ENCODE assay signal across 22 cellular contexts in the genomic region with DNA sequence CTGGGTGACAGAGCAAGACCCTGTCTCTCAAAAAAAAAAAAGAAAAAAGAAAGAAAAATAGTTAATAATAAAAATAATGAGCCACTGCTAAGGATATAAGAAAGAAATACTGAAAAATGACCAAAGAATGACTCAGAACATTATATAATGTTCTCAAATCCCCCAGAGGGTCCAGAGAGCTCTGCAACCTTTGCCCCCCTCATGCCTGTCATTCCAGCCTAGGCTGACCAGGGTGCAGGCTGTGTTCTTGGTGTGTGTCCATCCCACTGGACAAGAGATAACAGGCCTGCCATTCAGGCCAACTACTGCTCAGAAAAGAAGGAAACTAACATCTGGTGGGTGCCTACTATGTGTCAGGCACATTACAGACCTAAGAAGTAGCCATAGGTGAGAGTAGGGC.
DNase-seq lines count a peak whose midpoint lies in the region; ATAC-seq and TF ChIP-seq lines count a peak whose summit lies in the region.
"Had no signal": no experiment of that assay in that cellular context is flagged by ENCODE, and none has a peak within 500 bp of the region (broad histone marks: within the 10 kb centered on the region; RNA-seq: fewer than 3 reads in every experiment).

No MANE protein-coding gene starts in this region.

- ATAC-seq in heart right ventricle, result peak in 6 of 8 donors; percentile 46 to 86 (median 59)
- ATAC-seq in psoas muscle, result no peak
- ATAC-seq: HCT116, K562 had no signal

- peak overlapping the region; percentile 74 for H3K27ac Mint-ChIP-seq in osteocyte (ENCODE audit: unreplicated experiment)
- H3K27ac Mint-ChIP-seq: CD4-positive, alpha-beta T cell; GM23338 had no signal

- H3K4me1 ChIP-seq in heart right ventricle (peaks cover 0 to 12% (median 0%) of the 10 kb centered on the region in 9 donors), right atrium auricular region (peaks cover 0 to 11% of the 10 kb centered on the region in 2 donors), spleen (no peaks in the 10 kb centered on the region), psoas muscle (no peaks in the 10 kb centered on the region)
- H3K4me1 ChIP-seq: BE2C, Caco-2, Peyer's patch had no signal

- H3K4me3 ChIP-seq in heart right ventricle (no peak overlapping the region), right atrium auricular region (no peak overlapping the region), spleen (no peak overlapping the region), psoas muscle (no peak overlapping the region)
- H3K4me3 ChIP-seq: GM23338, K562, Peyer's patch had no signal

- TF ChIP-seq CTCF in heart right ventricle (IDR thresholded peaks at IDR 0.05) (no peak), right atrium auricular region (IDR thresholded peaks at IDR 0.05) (no peak), osteocyte (IDR thresholded peaks at IDR 0.05) (no peak), spleen (IDR thresholded peaks at IDR 0.05 in 8 of 11, conservative IDR thresholded peaks at IDR 0.05 in 3 of 11) (no peak), psoas muscle (IDR thresholded peaks at IDR 0.05) (no peak)

- H3K27ac ChIP-seq in heart right ventricle (peak overlapping the region in 2 of 10 donors; percentile 5 to 19), right atrium auricular region (no peak overlapping the region), spleen (no peak overlapping the region), psoas muscle (no peak overlapping the region)
- H3K27ac ChIP-seq: Peyer's patch had no signal

- TF ChIP-seq POLR2A in spleen (IDR thresholded peaks at IDR 0.05), result no peak

- peaks cover 4% of the 10 kb centered on the region for H3K9me3 Mint-ChIP-seq in osteocyte (ENCODE audit: unreplicated experiment)
- H3K9me3 Mint-ChIP-seq: CD4-positive, alpha-beta T cell had no signal

- H3K36me3 ChIP-seq in heart right ventricle, result no peaks in the 10 kb centered on the region
- no peaks in the 10 kb centered on the region for H3K36me3 ChIP-seq in right atrium auricular region
- no peaks in the 10 kb centered on the region for H3K36me3 ChIP-seq in spleen
- H3K36me3 ChIP-seq in psoas muscle (ENCODE audit: insufficient read depth in 1 of 2, low read depth in 1 of 2), result no peaks in the 10 kb centered on the region
- H3K36me3 ChIP-seq: BE2C, Peyer's patch had no signal

- no peak overlapping the region for H3K4me3 Mint-ChIP-seq in osteocyte (ENCODE audit: unreplicated experiment)
- H3K4me3 Mint-ChIP-seq: CD4-positive, alpha-beta T cell; GM23338 had no signal

- peaks cover 1% of the 10 kb centered on the region for H3K36me3 Mint-ChIP-seq in osteocyte (ENCODE audit: unreplicated experiment)

- no peaks in the 10 kb centered on the region for H3K27me3 ChIP-seq in heart right ventricle
- H3K27me3 ChIP-seq in right atrium auricular region, result no peaks in the 10 kb centered on the region
- no peaks in the 10 kb centered on the region for H3K27me3 ChIP-seq in spleen (replicated peaks in 1 of 7)
- no peaks in the 10 kb centered on the region for H3K27me3 ChIP-seq in psoas muscle (ENCODE audit: insufficient read depth in 3 of 3, low read length in 2 of 3)
- H3K27me3 ChIP-seq: BE2C, Peyer's patch had no signal

- H3K9me3 ChIP-seq in heart right ventricle (peaks cover 0 to 24% (median 9%) of the 10 kb centered on the region in 11 donors), right atrium auricular region (peaks cover 0 to 13% of the 10 kb centered on the region in 2 donors), spleen (peaks cover 0 to 21% (median 15%) of the 10 kb centered on the region in 8 donors), psoas muscle (no peaks in the 10 kb centered on the region)
- H3K9me3 ChIP-seq: BE2C, Caco-2, Peyer's patch had no signal

- peaks cover 29% of the 10 kb centered on the region for H3K4me1 Mint-ChIP-seq in osteocyte (ENCODE audit: unreplicated experiment)
- H3K4me1 Mint-ChIP-seq: GM23338 had no signal

- DNase-seq in heart right ventricle, result peak in 1 of 2 donors; percentile 10
- no peak for DNase-seq in right atrium auricular region (ENCODE audit: low spot score)
- DNase-seq in fibroblast of peridontal ligament (ENCODE audit: extremely low read depth), result peak; percentile 2
- DNase-seq in osteocyte (ENCODE audit: extremely low spot score, unreplicated experiment), result no peak
- no peak for DNase-seq in HuH-7.5 (ENCODE audit: low spot score)
- DNase-seq in spleen, result no peak
- no peak for DNase-seq in psoas muscle
- DNase-seq in NCI-H146 (lab: John Stamatoyannopoulos, UW), result no peak
- DNase-seq: BE2C; Caco-2; CD4-positive, alpha-beta T cell; GDM1; NCI-H1105 treated with DMSO at 0.1 percent for 48 hours; NCI-H1694 treated with DMSO at 0.1 percent for 48 hours; NCI-H2107; NCI-H510A; NCI-H748 treated with DMSO at 0.1 percent for 48 hours; NK-92 treated with Interleukin-12 subunit alpha and Interleukin-12 subunit beta, amount 100 ng/mL, for 24 hours; Peyer's patch had no signal

- H3K27me3 Mint-ChIP-seq in osteocyte (ENCODE audit: unreplicated experiment), result no peaks in the 10 kb centered on the region
- H3K27me3 Mint-ChIP-seq: CD4-positive, alpha-beta T cell had no signal

- intact Hi-C loops in heart right ventricle (cut with DNase I) (no loop called here), spleen (cut with DNase I; ENCODE audit: low total_unique reads) (no loop called here), psoas muscle (cut with DNase I) (no loop called here)

Comparison
In these comparisons a context has a peak if more than half of its experiments do, and no peak if none do; other contexts are left out.
1. ATAC-seq: peak in heart right ventricle (6 of 8); none in psoas muscle (0 of 4).